Comparison of ENCODE assay signal across 9 cellular contexts in genomic region chr2:147045113-147045512, GRCh38.
DNase-seq lines count a peak whose midpoint lies in the region; ATAC-seq, FAIRE-seq and TF ChIP-seq lines count a peak whose summit lies in the region.
"Had no signal": no experiment of that assay in that cellular context is flagged by ENCODE, and none has a peak within 500 bp of the region (broad histone marks: within the 10 kb centered on the region; RNA-seq: fewer than 3 reads in every experiment).

No MANE protein-coding gene starts in this region.

- H3K36me3 ChIP-seq in heart left ventricle = no peaks in the 10 kb centered on the region
- H3K36me3 ChIP-seq in PC-9 (ENCODE audit: low read depth) = no peaks in the 10 kb centered on the region

- no peak overlapping the region for H3K4me2 ChIP-seq in PC-9

- H3K4me3 ChIP-seq in heart left ventricle (no peak overlapping the region), PC-9 (no peak overlapping the region)

- H3K4me1 Mint-ChIP-seq in activated naive CD8-positive, alpha-beta T cell treated with anti-CD3 and anti-CD28 coated beads for 36 hours = no peaks in the 10 kb centered on the region

- peak in 1 of 5 donors; percentile 9 for DNase-seq in heart left ventricle
- no peak for DNase-seq in left ventricle myocardium superior
- peak in 1 of 2 experiments; percentile 25 for DNase-seq in PC-9
- DNase-seq in activated naive CD8-positive, alpha-beta T cell treated with anti-CD3 and anti-CD28 coated beads for 36 hours = peak; percentile 24
- DNase-seq in inferior parietal cortex (ENCODE audit: extremely low spot score) = peak; percentile 57
- DNase-seq in stimulated activated CD4-positive, alpha-beta T cell treated with anti-CD3 and anti-CD28 coated beads, Interleukin-4, amount 100 ng/mL, for 24 hours = peak; percentile 54
- DNase-seq in GM12892 (ENCODE audit: insufficient read length) = no peak

- H3K9me3 ChIP-seq in heart left ventricle = no peaks in the 10 kb centered on the region
- H3K9me3 ChIP-seq in PC-9 (ENCODE audit: insufficient read depth, low read depth) = no peaks in the 10 kb centered on the region

- TF ChIP-seq POLR2A in heart left ventricle (IDR thresholded peaks at IDR 0.05) (no peak), GM12892 (IDR thresholded peaks at IDR 0.05; ENCODE audit: low read depth, low read length) (no peak)

- H2AFZ ChIP-seq in PC-9 = no peak overlapping the region

- peaks cover 3% of the 10 kb centered on the region for H3K27me3 Mint-ChIP-seq in activated naive CD8-positive, alpha-beta T cell treated with anti-CD3 and anti-CD28 coated beads for 36 hours

- no peaks in the 10 kb centered on the region for H3K36me3 Mint-ChIP-seq in activated naive CD8-positive, alpha-beta T cell treated with anti-CD3 and anti-CD28 coated beads for 36 hours

- CTCF ChIA-PET in PC-9 (lab: Charles Lee) = interaction anchor here (0.7 kb wide), 1 partner anchor 201 kb away, joined by 12 read pairs; no protein-coding TSS in a partner anchor

- peak; percentile 32 to 69 (median 53) for TF ChIP-seq CTCF in heart left ventricle (IDR thresholded peaks at IDR 0.05)
- TF ChIP-seq CTCF in PC-9 (conservative IDR thresholded peaks at IDR 0.05) = peak; percentile 69

- no peak overlapping the region for H3K4me3 Mint-ChIP-seq in activated naive CD8-positive, alpha-beta T cell treated with anti-CD3 and anti-CD28 coated beads for 36 hours

- POLR2A ChIA-PET in PC-9 (lab: Charles Lee; ENCODE audit: unreplicated experiment) = no interaction called here

- H3K9me3 Mint-ChIP-seq in activated naive CD8-positive, alpha-beta T cell treated with anti-CD3 and anti-CD28 coated beads for 36 hours = no peaks in the 10 kb centered on the region

- WGBS in heart left ventricle, 4 donors = 39 to 48% (median 44%) methylated on average over 2 of the region's 2 CpGs

- no peaks in the 10 kb centered on the region for H3K9me2 ChIP-seq in PC-9 (ENCODE audit: insufficient read depth)

- H3K27me3 ChIP-seq in heart left ventricle = no peaks in the 10 kb centered on the region
- H3K27me3 ChIP-seq in PC-9 (ENCODE audit: insufficient read depth, low read depth) = no peaks in the 10 kb centered on the region

- H4K20me1 ChIP-seq in PC-9 (ENCODE audit: insufficient read depth) = no peaks in the 10 kb centered on the region

- H3K27ac ChIP-seq in heart left ventricle (no peak overlapping the region), PC-9 (no peak overlapping the region)
- H3K27ac ChIP-seq: epithelial cell of prostate had no signal

- no TSS peak for BruUV-seq in PC-9 (replicated peaks; lab: Mats Ljungman, UMichigan)

- no peak for FAIRE-seq in GM12892 (lab: Jason Lieb, UNC)

- no peaks in the 10 kb centered on the region for H3F3A ChIP-seq in PC-9 (ENCODE audit: insufficient read depth, low read depth)

- intact Hi-C loops in heart left ventricle (cut with DNase I) = loop anchor here in 6 of 10 donors (2.0 to 10.0 kb wide), 4 partner anchors 860 to 870 kb away; no protein-coding TSS in a partner anchor
- intact Hi-C loops in left ventricle myocardium superior (cut with micrococcal nuclease) = no loop called here
- intact Hi-C loops in PC-9 (cut with micrococcal nuclease; ENCODE audit: unreplicated experiment) = loop anchor here (2.0 kb wide), 1 partner anchor 864 kb away; no protein-coding TSS in a partner anchor

- no peak overlapping the region for H3K27ac Mint-ChIP-seq in activated naive CD8-positive, alpha-beta T cell treated with anti-CD3 and anti-CD28 coated beads for 36 hours

- H3K79me2 ChIP-seq in PC-9 (ENCODE audit: low read depth) = no peaks in the 10 kb centered on the region

- H3K4me1 ChIP-seq in heart left ventricle (no peaks in the 10 kb centered on the region), PC-9 (replicated peaks; ENCODE audit: insufficient read depth) (no peaks in the 10 kb centered on the region)

- ATAC-seq in heart left ventricle (peak in 1 of 4 donors; percentile 24), left ventricle myocardium superior (no peak), HG02884 (IDR thresholded peaks at IDR 0.05; ENCODE audit: unreplicated experiment) (peak; percentile 54)

Comparison
In these comparisons a context has a peak if more than half of its experiments do, and no peak if none do; other contexts are left out.
1. DNase-seq: peak in activated naive CD8-positive, alpha-beta T cell treated with anti-CD3 and anti-CD28 coated beads for 36 hours (single experiment), inferior parietal cortex (single experiment) and stimulated activated CD4-positive, alpha-beta T cell treated with anti-CD3 and anti-CD28 coated beads, Interleukin-4, amount 100 ng/mL, for 24 hours (single experiment); none in left ventricle myocardium superior (single experiment) and GM12892 (single experiment).